ENCODE assay signal across 12 cellular contexts in genomic region chr11:116601734-116602636, GRCh38.
DNase-seq lines count a peak whose midpoint lies in the region; ATAC-seq, FAIRE-seq and TF ChIP-seq lines count a peak whose summit lies in the region.
"Had no signal": no experiment of that assay in that cellular context is flagged by ENCODE, and none has a peak within 500 bp of the region (broad histone marks: within the 10 kb centered on the region; RNA-seq: fewer than 3 reads in every experiment).

No MANE protein-coding gene starts in this region.

- H3K18ac ChIP-seq in mesenchymal stem cell (ENCODE audit: low read depth in 1 of 2, low read length in 2 of 2): no peak overlapping the region

- H3K14ac ChIP-seq in mesenchymal stem cell (ENCODE audit: low read length in 2 of 2): no peak overlapping the region

- 76% methylated on average over 11 of the region's 12 CpGs for WGBS in mesenchymal stem cell
- WGBS in hepatocyte (ENCODE audit: low lambda C conversion rate, missing lambda C conversion rate): 78% methylated on average over 12 of the region's 12 CpGs

- H2AK5ac ChIP-seq in mesenchymal stem cell (ENCODE audit: low read length, severe bottlenecking): no peak overlapping the region

- H2AFZ ChIP-seq in astrocyte (ENCODE audit: low read depth, low read length): peak overlapping the region; percentile 38
- H2AFZ ChIP-seq in mesenchymal stem cell (ENCODE audit: low read depth, low read length): no peak overlapping the region
- H2AFZ ChIP-seq in hepatocyte: no peak overlapping the region

- H3K4me2 ChIP-seq in astrocyte (ENCODE audit: low read length) (peak overlapping the region; percentile 50), mesenchymal stem cell (ENCODE audit: low read length, poor library complexity, severe bottlenecking) (no peak overlapping the region), hepatocyte (no peak overlapping the region)

- no peak overlapping the region for H3K4ac ChIP-seq in mesenchymal stem cell (ENCODE audit: low read depth in 1 of 2, low read length in 2 of 2)

- no peak for TF ChIP-seq CTCF in AG10803 (conservative IDR thresholded peaks at IDR 0.05; ENCODE audit: low read length)
- TF ChIP-seq CTCF in astrocyte (IDR thresholded peaks at IDR 0.05; ENCODE audit: insufficient read depth, low read depth, low read length): no peak
- no peak for TF ChIP-seq CTCF in hepatocyte (IDR thresholded peaks at IDR 0.05; ENCODE audit: poor library complexity)

- no peak for FAIRE-seq in astrocyte (lab: Jason Lieb, UNC)

- peak overlapping the region; percentile 24 for H3K27ac ChIP-seq in astrocyte (ENCODE audit: low read depth, low read length)
- no peak overlapping the region for H3K27ac ChIP-seq in mesenchymal stem cell (ENCODE audit: low read length, poor library complexity, severe bottlenecking)
- no peak overlapping the region for H3K27ac ChIP-seq in hepatocyte
- H3K27ac ChIP-seq: RWPE1 had no signal

- peaks cover 4% of the 10 kb centered on the region for H3K9me3 Mint-ChIP-seq in astrocyte (ENCODE audit: unreplicated experiment)
- H3K9me3 Mint-ChIP-seq: WTC11 had no signal

- no peak overlapping the region for H3K4me3 Mint-ChIP-seq in astrocyte (ENCODE audit: unreplicated experiment)
- H3K4me3 Mint-ChIP-seq: naive thymus-derived CD4-positive, alpha-beta T cell; WTC11 had no signal

- no peak overlapping the region for H2BK12ac ChIP-seq in mesenchymal stem cell (ENCODE audit: low read length in 2 of 2)

- peaks cover 14% of the 10 kb centered on the region for H3K4me1 Mint-ChIP-seq in astrocyte (ENCODE audit: low read depth, unreplicated experiment)

- no peak for ATAC-seq in GM18520 (IDR thresholded peaks at IDR 0.05; ENCODE audit: unreplicated experiment)
- ATAC-seq: naive thymus-derived CD4-positive, alpha-beta T cell; WTC11 had no signal

- no peak overlapping the region for H3K9ac ChIP-seq in astrocyte (ENCODE audit: low read length)
- no peak overlapping the region for H3K9ac ChIP-seq in mesenchymal stem cell (ENCODE audit: low read length)

- no peaks in the 10 kb centered on the region for H3K79me2 ChIP-seq in astrocyte (ENCODE audit: insufficient read depth, low read length)
- no peaks in the 10 kb centered on the region for H3K79me2 ChIP-seq in hepatocyte

- H4K20me1 ChIP-seq in astrocyte (ENCODE audit: insufficient read depth, low read length) (no peaks in the 10 kb centered on the region), hepatocyte (ENCODE audit: insufficient read depth, poor library complexity, severe bottlenecking) (no peaks in the 10 kb centered on the region)

- peaks cover 4% of the 10 kb centered on the region for H3K4me1 ChIP-seq in astrocyte (ENCODE audit: insufficient read depth, low read length)
- H3K4me1 ChIP-seq in mesenchymal stem cell (ENCODE audit: control insufficient read depth, insufficient read depth, low read depth, low read length): no peaks in the 10 kb centered on the region
- H3K4me1 ChIP-seq in hepatocyte (ENCODE audit: insufficient read depth): no peaks in the 10 kb centered on the region

- peaks cover 56% of the 10 kb centered on the region for H3K27me3 Mint-ChIP-seq in astrocyte (ENCODE audit: low read depth, unreplicated experiment)

- H3K9me3 ChIP-seq in astrocyte (ENCODE audit: insufficient read depth, low read depth, low read length) (no peaks in the 10 kb centered on the region), mesenchymal stem cell (ENCODE audit: control insufficient read depth, low read length) (no peaks in the 10 kb centered on the region), hepatocyte (ENCODE audit: low read depth) (no peaks in the 10 kb centered on the region)

- no peak overlapping the region for H2BK5ac ChIP-seq in mesenchymal stem cell (ENCODE audit: low read depth, low read length, poor library complexity, severe bottlenecking)

- no peaks in the 10 kb centered on the region for H3K27me3 ChIP-seq in astrocyte (ENCODE audit: insufficient read depth, low read length)
- peaks cover 0 to 6% of the 10 kb centered on the region in 2 experiments for H3K27me3 ChIP-seq in mesenchymal stem cell (ENCODE audit: control insufficient read depth in 1 of 2, insufficient read depth in 1 of 2, low read length in 2 of 2)
- peaks cover 16% of the 10 kb centered on the region for H3K27me3 ChIP-seq in hepatocyte

- no peak overlapping the region for H2BK15ac ChIP-seq in mesenchymal stem cell (ENCODE audit: low read depth, poor library complexity, severe bottlenecking)

- H3K4me3 ChIP-seq in AG10803 (ENCODE audit: low read length) (no peak overlapping the region), astrocyte (ENCODE audit: insufficient read depth, low read depth, low read length) (no peak overlapping the region), mesenchymal stem cell (ENCODE audit: insufficient read depth in 1 of 2, low read depth in 1 of 2, low read length in 2 of 2) (no peak overlapping the region), hepatocyte (no peak overlapping the region)

- H4K8ac ChIP-seq in mesenchymal stem cell (ENCODE audit: low read length): no peak overlapping the region

- no peak overlapping the region for H2BK120ac ChIP-seq in mesenchymal stem cell (ENCODE audit: low read depth, low read length)

- no peaks in the 10 kb centered on the region for H3K36me3 Mint-ChIP-seq in astrocyte (ENCODE audit: low read depth, unreplicated experiment)
- H3K36me3 Mint-ChIP-seq: naive thymus-derived CD4-positive, alpha-beta T cell; WTC11 had no signal

- no peaks in the 10 kb centered on the region for H3K9me2 ChIP-seq in hepatocyte (replicated peaks; ENCODE audit: insufficient read depth)

- H3K27ac Mint-ChIP-seq in astrocyte (ENCODE audit: unreplicated experiment): peak overlapping the region; percentile 98
- H3K27ac Mint-ChIP-seq: naive thymus-derived CD4-positive, alpha-beta T cell; WTC11 had no signal

- H3K36me3 ChIP-seq in astrocyte (ENCODE audit: insufficient read depth, low read length): no peaks in the 10 kb centered on the region
- H3K36me3 ChIP-seq in mesenchymal stem cell (ENCODE audit: control insufficient read depth in 1 of 2, insufficient read depth in 2 of 2, low read depth in 1 of 2, low read length in 2 of 2): no peaks in the 10 kb centered on the region
- no peaks in the 10 kb centered on the region for H3K36me3 ChIP-seq in hepatocyte (replicated peaks; ENCODE audit: insufficient read depth, low read depth)

- H3K79me1 ChIP-seq in mesenchymal stem cell (replicated peaks; ENCODE audit: low read length, poor library complexity, severe bottlenecking): no peaks in the 10 kb centered on the region

- no peak overlapping the region for H4K91ac ChIP-seq in mesenchymal stem cell (ENCODE audit: low read length)

- H3K23ac ChIP-seq in mesenchymal stem cell (ENCODE audit: low read length in 2 of 2): no peak overlapping the region

- DNase-seq in AG10803 (ENCODE audit: low read depth) (peak; percentile 20), HT1080 (ENCODE audit: low read depth) (peak; percentile 86), astrocyte (ENCODE audit: low read depth) (peak; percentile 42), mesenchymal stem cell (peak; percentile 0), cerebellum (ENCODE audit: low spot score) (no peak), hepatocyte (ENCODE audit: low spot score) (no peak), SKM-1 treated with dmso at 0.1 percent for 144 hours (lab: John Stamatoyannopoulos, UW; ENCODE audit: unreplicated experiment) (no peak)
- DNase-seq: naive thymus-derived CD4-positive, alpha-beta T cell; NCI-H2227 treated with DMSO at 0.1 percent for 48 hours had no signal

Comparison
In these comparisons a context has a peak if more than half of its experiments do, and no peak if none do; other contexts are left out.
1. DNase-seq: peak in AG10803 (single experiment), HT1080 (single experiment), astrocyte (single experiment) and mesenchymal stem cell (single experiment); none in cerebellum (single experiment), hepatocyte (single experiment) and SKM-1 treated with dmso at 0.1 percent for 144 hours (single experiment).